In the genomic region with DNA sequence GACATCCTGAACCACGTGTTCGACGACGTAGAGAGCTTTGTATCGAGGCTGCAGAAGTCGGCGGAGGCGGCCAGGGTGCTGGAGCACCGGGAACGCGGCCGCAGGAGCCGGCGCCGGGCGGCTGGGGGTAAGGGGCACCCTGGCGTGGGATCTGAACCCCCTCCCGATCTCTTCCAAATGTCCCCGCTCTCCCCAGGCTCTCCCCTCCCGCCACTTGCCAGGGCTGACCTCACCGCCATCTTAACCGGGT, we compare ENCODE assay signal across 8 cellular contexts. TPM values are rescaled to one million over a fixed set of nuclear protein-coding genes. Genes with fewer than 3 reads are reported as not detected.
A peak's percentile ranks its signal among the peaks of the same experiment; 100 is the strongest.
DNase-seq lines count a peak whose midpoint lies in the region; ATAC-seq and TF ChIP-seq lines count a peak whose summit lies in the region.

No MANE protein-coding gene starts in this region.

- H3K27ac ChIP-seq in cardiac muscle cell (no peak overlapping the region), ascending aorta (no peak overlapping the region), upper lobe of right lung (no peak overlapping the region)

- no peak for TF ChIP-seq CTCF in cardiac muscle cell (IDR thresholded peaks at IDR 0.05; ENCODE audit: low read depth, low read length)
- TF ChIP-seq CTCF in ascending aorta (IDR thresholded peaks at IDR 0.05): no peak
- no peak for TF ChIP-seq CTCF in upper lobe of right lung (IDR thresholded peaks at IDR 0.05)

- H3K9me3 Mint-ChIP-seq in memory B cell: peaks cover 5% of the 10 kb centered on the region

- no peak overlapping the region for H3K27ac Mint-ChIP-seq in memory B cell

- no peaks in the 10 kb centered on the region for H3K9me3 ChIP-seq in cardiac muscle cell (ENCODE audit: low read depth)
- H3K9me3 ChIP-seq in ascending aorta: no peaks in the 10 kb centered on the region
- H3K9me3 ChIP-seq in upper lobe of right lung: no peaks in the 10 kb centered on the region

- H3K36me3 ChIP-seq in cardiac muscle cell (no peaks in the 10 kb centered on the region), ascending aorta (no peaks in the 10 kb centered on the region), upper lobe of right lung (no peaks in the 10 kb centered on the region)

- H3K27me3 ChIP-seq in cardiac muscle cell (peaks cover 77% of the 10 kb centered on the region), ascending aorta (peaks cover 38% of the 10 kb centered on the region), upper lobe of right lung (peaks cover 46% of the 10 kb centered on the region)

- peaks cover 45% of the 10 kb centered on the region for H3K27me3 Mint-ChIP-seq in memory B cell

- ATAC-seq in left cardiac atrium (no peak), memory B cell (ENCODE audit: low read depth) (no peak), upper lobe of right lung (no peak), GM19397 (IDR thresholded peaks at IDR 0.05; ENCODE audit: unreplicated experiment) (no peak), HG03439 (IDR thresholded peaks at IDR 0.05; ENCODE audit: unreplicated experiment) (no peak)

- H3K4me3 ChIP-seq in cardiac muscle cell: peak overlapping the region; percentile 46
- peak overlapping the region; percentile 51 to 63 for H3K4me3 ChIP-seq in ascending aorta
- peak overlapping the region; percentile 61 for H3K4me3 ChIP-seq in upper lobe of right lung

- peaks cover 3% of the 10 kb centered on the region for H3K36me3 Mint-ChIP-seq in memory B cell

- DNase-seq in cardiac muscle cell (ENCODE audit: low read depth in 1 of 2, low spot score in 1 of 2) (no peak), left cardiac atrium (no peak), ascending aorta (ENCODE audit: low spot score in 2 of 2) (no peak), memory B cell (ENCODE audit: low spot score in 2 of 2) (no peak), upper lobe of right lung (no peak), Ammon's horn (ENCODE audit: low spot score) (no peak)

- intact Hi-C loops in left cardiac atrium (cut with DNase I): no loop called here
- intact Hi-C loops in ascending aorta (cut with DNase I): no loop called here
- intact Hi-C loops in upper lobe of right lung (cut with DNase I): no loop called here

- peak overlapping the region; percentile 80 for H3K4me3 Mint-ChIP-seq in memory B cell

- peaks cover 20% of the 10 kb centered on the region for H3K4me1 Mint-ChIP-seq in memory B cell

- H3K4me1 ChIP-seq in cardiac muscle cell (ENCODE audit: low read depth) (peaks cover 7% of the 10 kb centered on the region), ascending aorta (peaks cover 6 to 16% of the 10 kb centered on the region in 2 donors), upper lobe of right lung (peaks cover 21% of the 10 kb centered on the region)

RNA-seq across cellular contexts. Expression of gene EPS8L1, which starts 6.0 kb away (rescaled TPM):
- total RNA-seq in cardiac muscle cell (2.0 and 3.9 TPM in 2 replicates), left cardiac atrium (1 to 10 TPM; 2.2 to 3.7 TPM), ascending aorta (not detected), upper lobe of right lung (35.6 TPM)
- 1.1 and 1.2 TPM in 2 replicates for polyA plus RNA-seq in cardiac muscle cell

RNA-seq across cellular contexts. Expression of gene RDH13, which starts 18.8 kb away (rescaled TPM):
- total RNA-seq in cardiac muscle cell (31.9 and 41.0 TPM in 2 replicates), left cardiac atrium (10 to 100 TPM; 33.9 to 41.1 TPM), ascending aorta (12.1 TPM), upper lobe of right lung (30.0 TPM)
- 23.7 and 27.4 TPM in 2 replicates for polyA plus RNA-seq in cardiac muscle cell

RNA-seq across cellular contexts. Expression of gene PPP1R12C, which starts 35.7 kb away (rescaled TPM):
- 107 and 120 TPM in 2 replicates for total RNA-seq in cardiac muscle cell
- polyA plus RNA-seq in cardiac muscle cell: 32.9 and 38.0 TPM in 2 replicates
- total RNA-seq in left cardiac atrium: 100 to 1,000 TPM; 117 to 193 TPM
- total RNA-seq in ascending aorta: 219 TPM
- total RNA-seq in upper lobe of right lung: 120 TPM

RNA-seq across cellular contexts. Expression of gene GP6, which starts 43.6 kb away (rescaled TPM):
- 0.42 and 1.7 TPM in 2 replicates for total RNA-seq in cardiac muscle cell
- polyA plus RNA-seq in cardiac muscle cell: 0.24 TPM in 1 of 2 replicates, not detected in the other
- under 1 TPM; 0.13 to 0.24 TPM for total RNA-seq in left cardiac atrium
- total RNA-seq in ascending aorta: not detected
- 0.32 TPM for total RNA-seq in upper lobe of right lung
